In genomic region chr20:35284267-35284991, GRCh38 we compare ENCODE assay signal across 8 cellular contexts. TPM values are rescaled to one million over a fixed set of nuclear protein-coding genes. Genes with fewer than 3 reads are reported as not detected.
DNase-seq lines count a peak whose midpoint lies in the region; ATAC-seq and TF ChIP-seq lines count a peak whose summit lies in the region.

TSS of gene EIF6 (minus strand) at chr20:35284772. CDS start at chr20:35284487, 285 bp downstream.

- no peaks in the 10 kb centered on the region for H3K9me3 ChIP-seq in left lung

- peak within 1 kb of the TSS; percentile 88 for H3K4me3 Mint-ChIP-seq in activated CD4-positive, alpha-beta T cell treated with anti-CD3 and anti-CD28 coated beads, Interleukin-2, amount 10 ng/mL, durations not matched to agents 7 days and 5 days

- DNase-seq in ACHN = peak; percentile 85
- peak; percentile 88 for DNase-seq in NCI-H526 treated with DMSO at 0.1 percent for 48 hours (lab: John Stamatoyannopoulos, UW)
- peak; percentile 82 for DNase-seq in activated CD4-positive, alpha-beta T cell treated with anti-CD3 and anti-CD28 coated beads, Interleukin-2, amount 10 ng/mL, durations not matched to agents 7 days and 5 days
- DNase-seq in dermis blood vessel endothelial cell = peak; percentile 81
- peak; percentile 82 to 93 for DNase-seq in left lung
- DNase-seq in stimulated activated CD4-positive, alpha-beta T cell treated with anti-CD3 and anti-CD28 coated beads, Interleukin-2, amount 100 ng/mL, for 48 hours = peak; percentile 70 to 73

- CTCF ChIA-PET in activated CD4-positive, alpha-beta T cell treated with anti-CD3 and anti-CD28 coated beads, Interleukin-2, amount 10 ng/mL, durations not matched to agents 7 days and 5 days (lab: Charles Lee) = interaction anchor here (0.6 to 2.4 kb wide), 5 partner anchors 14 to 188 kb away, joined by 3 to 15 read pairs (median 6); partner anchors contain the start of gene EDEM2

- H3K36me3 Mint-ChIP-seq in activated CD4-positive, alpha-beta T cell treated with anti-CD3 and anti-CD28 coated beads, Interleukin-2, amount 10 ng/mL, durations not matched to agents 7 days and 5 days (ENCODE audit: low read depth) = peaks cover 23% of the 10 kb centered on the region

- TF ChIP-seq CTCF in left lung (IDR thresholded peaks at IDR 0.05) = no peak

- no peaks in the 10 kb centered on the region for H3K9me3 Mint-ChIP-seq in activated CD4-positive, alpha-beta T cell treated with anti-CD3 and anti-CD28 coated beads, Interleukin-2, amount 10 ng/mL, durations not matched to agents 7 days and 5 days

- H3K4me3 ChIP-seq in left lung = peak within 1 kb of the TSS; percentile 97 to 99

- H3K4me1 ChIP-seq in left lung = peaks cover 10 to 22% of the 10 kb centered on the region in 2 donors

- intact Hi-C loops in left lung (cut with DNase I) = no loop called here

- H3K27me3 ChIP-seq in left lung = no peaks in the 10 kb centered on the region

- ATAC-seq in GM18873 (IDR thresholded peaks at IDR 0.05; ENCODE audit: low FRiP score, unreplicated experiment) (peak; percentile 49), HG03342 (IDR thresholded peaks at IDR 0.05; ENCODE audit: unreplicated experiment) (peak; percentile 79), left lung (peak; percentile 94)

- POLR2A ChIA-PET in activated CD4-positive, alpha-beta T cell treated with anti-CD3 and anti-CD28 coated beads, Interleukin-2, amount 10 ng/mL, durations not matched to agents 7 days and 5 days (lab: Charles Lee) = interaction anchor here (1.0 kb wide), 2 partner anchors 171 to 458 kb away, joined by 3 read pairs; partner anchors contain the start of genes CEP250 and RBM39

- in situ Hi-C loops in ACHN (cut with HindIII; ENCODE audit: low pct_ligation_motif_present, low pct_unique_long_range_greater_than_20kb, low sequenced_read_pairs) = no loop called here

- peaks cover 30% of the 10 kb centered on the region for H3K4me1 Mint-ChIP-seq in activated CD4-positive, alpha-beta T cell treated with anti-CD3 and anti-CD28 coated beads, Interleukin-2, amount 10 ng/mL, durations not matched to agents 7 days and 5 days

- no peaks in the 10 kb centered on the region for H3K27me3 Mint-ChIP-seq in activated CD4-positive, alpha-beta T cell treated with anti-CD3 and anti-CD28 coated beads, Interleukin-2, amount 10 ng/mL, durations not matched to agents 7 days and 5 days

- peaks cover 0 to 30% of the 10 kb centered on the region in 2 donors for H3K36me3 ChIP-seq in left lung

- H3K27ac Mint-ChIP-seq in activated CD4-positive, alpha-beta T cell treated with anti-CD3 and anti-CD28 coated beads, Interleukin-2, amount 10 ng/mL, durations not matched to agents 7 days and 5 days = peak within 1 kb of the TSS; percentile 95

- peak within 1 kb of the TSS; percentile 84 to 85 for H3K27ac ChIP-seq in left lung

RNA-seq across cellular contexts. Expression of gene EIF6, which starts in this region (rescaled TPM):
- 10 to 100 TPM; 87.4 to 93.3 TPM for total RNA-seq in activated CD4-positive, alpha-beta T cell treated with anti-CD3 and anti-CD28 coated beads, Interleukin-2, amount 10 ng/mL, durations not matched to agents 7 days and 5 days
- total RNA-seq in dermis blood vessel endothelial cell (147 and 186 TPM in 2 replicates), left lung (100 to 1,000 TPM in 1 of 2 donors, 10 to 100 TPM in 1; 96.9 to 110 TPM)

Comparison
In these comparisons a context has a peak if more than half of its experiments do, and no peak if none do; other contexts are left out.
1. Peak in every context shown above with its lines: DNase-seq, ATAC-seq, H3K4me3 ChIP-seq and H3K27ac ChIP-seq.